Comparison of ENCODE assay signal across 9 cellular contexts in genomic region chr1:154567386-154568164, GRCh38. TPM values are rescaled to one million over a fixed set of nuclear protein-coding genes. Genes with fewer than 3 reads are reported as not detected.
DNase-seq lines count a peak whose midpoint lies in the region; ATAC-seq and TF ChIP-seq lines count a peak whose summit lies in the region.
"Had no signal": no experiment of that assay in that cellular context is flagged by ENCODE, and none has a peak within 500 bp of the region (broad histone marks: within the 10 kb centered on the region; RNA-seq: fewer than 3 reads in every experiment).

Gene CHRNB2 (plus strand): TSS chr1:154567778. CDS start chr1:154568045, 267 bp downstream.

- no peaks in the 10 kb centered on the region for H3K36me3 Mint-ChIP-seq in activated naive CD4-positive, alpha-beta T cell treated with anti-CD3 and anti-CD28 coated beads, Interleukin-2, amount 10 ng/mL, durations not matched to agents 7 days and 5 days
- H3K36me3 Mint-ChIP-seq in progenitor cell of endocrine pancreas (ENCODE audit: insufficient read depth): no peaks in the 10 kb centered on the region

- no peak within 1 kb of the TSS for H3K27ac ChIP-seq in SJCRH30
- no peak within 1 kb of the TSS for H3K27ac ChIP-seq in heart left ventricle
- no peak within 1 kb of the TSS for H3K27ac ChIP-seq in upper lobe of right lung

- no peak within 1 kb of the TSS for H3K4me3 ChIP-seq in LNCaP clone FGC (ENCODE audit: low read depth, low read length)
- no peak within 1 kb of the TSS for H3K4me3 ChIP-seq in SJCRH30
- H3K4me3 ChIP-seq in heart left ventricle: peak within 1 kb of the TSS in 7 of 12 donors; percentile 8 to 30 (median 24)
- no peak within 1 kb of the TSS for H3K4me3 ChIP-seq in upper lobe of right lung

- no peaks in the 10 kb centered on the region for H3K4me1 ChIP-seq in SJCRH30
- H3K4me1 ChIP-seq in heart left ventricle: peaks cover 0 to 13% (median 7%) of the 10 kb centered on the region in 12 donors
- no peaks in the 10 kb centered on the region for H3K4me1 ChIP-seq in upper lobe of right lung

- WGBS in heart left ventricle, 4 donors: 2 to 4% (median 3%) methylated on average over 42 to 53 of the region's 53 CpGs

- H3K27ac Mint-ChIP-seq in activated naive CD4-positive, alpha-beta T cell treated with anti-CD3 and anti-CD28 coated beads, Interleukin-2, amount 10 ng/mL, durations not matched to agents 7 days and 5 days: no peak within 1 kb of the TSS
- no peak within 1 kb of the TSS for H3K27ac Mint-ChIP-seq in progenitor cell of endocrine pancreas

- peaks cover 8% of the 10 kb centered on the region for H3K4me1 Mint-ChIP-seq in activated naive CD4-positive, alpha-beta T cell treated with anti-CD3 and anti-CD28 coated beads, Interleukin-2, amount 10 ng/mL, durations not matched to agents 7 days and 5 days
- H3K4me1 Mint-ChIP-seq in progenitor cell of endocrine pancreas (ENCODE audit: low read depth): peaks cover 5% of the 10 kb centered on the region

- ATAC-seq in heart left ventricle (peak; percentile 68 to 98 (median 94)), upper lobe of right lung (peak; percentile 97), GM21381 (IDR thresholded peaks at IDR 0.05; ENCODE audit: unreplicated experiment) (no peak)

- no peaks in the 10 kb centered on the region for H3K9me3 ChIP-seq in SJCRH30 (replicated peaks)
- no peaks in the 10 kb centered on the region for H3K9me3 ChIP-seq in heart left ventricle
- H3K9me3 ChIP-seq in upper lobe of right lung: no peaks in the 10 kb centered on the region

- DNase-seq in DMS79 treated with DMSO at 0.1 percent for 48 hours (lab: John Stamatoyannopoulos, UW): peak; percentile 88
- DNase-seq in LNCaP clone FGC (ENCODE audit: low read depth): peak; percentile 4
- peak; percentile 22 to 47 for DNase-seq in SJCRH30
- peak; percentile 84 for DNase-seq in activated naive CD4-positive, alpha-beta T cell treated with anti-CD3 and anti-CD28 coated beads, Interleukin-2, amount 10 ng/mL, durations not matched to agents 7 days and 5 days
- peak; percentile 65 to 81 (median 66) for DNase-seq in heart left ventricle
- peak; percentile 87 for DNase-seq in progenitor cell of endocrine pancreas (ENCODE audit: low spot score, unreplicated experiment)
- DNase-seq in upper lobe of right lung: peak; percentile 84

- TF ChIP-seq CTCF in LNCaP clone FGC (IDR thresholded peaks at IDR 0.05; ENCODE audit: control insufficient read depth, extremely low read depth, insufficient read depth): 0 out of 2 replicates have a peak, but pooled peaks have one; percentile 5
- no peak for TF ChIP-seq CTCF in heart left ventricle (IDR thresholded peaks at IDR 0.05)
- no peak for TF ChIP-seq CTCF in progenitor cell of endocrine pancreas (IDR thresholded peaks at IDR 0.05; ENCODE audit: unreplicated experiment)
- TF ChIP-seq CTCF in upper lobe of right lung (IDR thresholded peaks at IDR 0.05): no peak

- no peak for TF ChIP-seq POLR2A in heart left ventricle (IDR thresholded peaks at IDR 0.05)

- intact Hi-C loops in heart left ventricle (cut with DNase I): loop anchor here in 5 of 10 donors (5.0 to 10.0 kb wide), 5 partner anchors 97 to 367 kb away; partner anchors contain the start of gene PMVK (in 1 of the 5)
- intact Hi-C loops in upper lobe of right lung (cut with DNase I): loop anchor here (10.0 kb wide), 1 partner anchor 307 kb away; the partner anchor contains the start of gene KCNN3

- H3K36me3 ChIP-seq in SJCRH30 (no peaks in the 10 kb centered on the region), heart left ventricle (no peaks in the 10 kb centered on the region), upper lobe of right lung (no peaks in the 10 kb centered on the region)

- H3K4me3 Mint-ChIP-seq in activated naive CD4-positive, alpha-beta T cell treated with anti-CD3 and anti-CD28 coated beads, Interleukin-2, amount 10 ng/mL, durations not matched to agents 7 days and 5 days: no peak within 1 kb of the TSS
- peak within 1 kb of the TSS; percentile 73 for H3K4me3 Mint-ChIP-seq in progenitor cell of endocrine pancreas (ENCODE audit: low read depth)

- no peaks in the 10 kb centered on the region for H3K27me3 ChIP-seq in SJCRH30
- peaks cover 0 to 28% (median 0%) of the 10 kb centered on the region in 9 donors for H3K27me3 ChIP-seq in heart left ventricle
- peaks cover 11% of the 10 kb centered on the region for H3K27me3 ChIP-seq in upper lobe of right lung

- CTCF ChIA-PET in activated naive CD4-positive, alpha-beta T cell treated with anti-CD3 and anti-CD28 coated beads, Interleukin-2, amount 10 ng/mL, durations not matched to agents 7 days and 5 days (lab: Charles Lee): interaction anchor here (0.6 to 1.7 kb wide), 2 partner anchors 8 to 17 kb away, joined by 3 to 5 read pairs; no protein-coding TSS in a partner anchor

- no peaks in the 10 kb centered on the region for H3K9me3 Mint-ChIP-seq in activated naive CD4-positive, alpha-beta T cell treated with anti-CD3 and anti-CD28 coated beads, Interleukin-2, amount 10 ng/mL, durations not matched to agents 7 days and 5 days
- H3K9me3 Mint-ChIP-seq in progenitor cell of endocrine pancreas (ENCODE audit: low read depth): no peaks in the 10 kb centered on the region
- H3K9me3 Mint-ChIP-seq: IgD-negative memory B cell had no signal

- peaks cover 65% of the 10 kb centered on the region for H3K27me3 Mint-ChIP-seq in activated naive CD4-positive, alpha-beta T cell treated with anti-CD3 and anti-CD28 coated beads, Interleukin-2, amount 10 ng/mL, durations not matched to agents 7 days and 5 days
- H3K27me3 Mint-ChIP-seq in progenitor cell of endocrine pancreas: peaks cover 39% of the 10 kb centered on the region

RNA-seq across cellular contexts. Expression of gene CHRNB2, which starts in this region (rescaled TPM):
- 0.08 TPM in 2 replicates for total RNA-seq in SJCRH30 (2014; rRNA removed; shearing (Covaris generic))
- total RNA-seq in heart left ventricle (under 1 TPM in 3 of 9 donors, not detected in 6; 0.05 to 0.14 (median 0.06) TPM), progenitor cell of endocrine pancreas (2.7 and 3.2 TPM in 2 replicates), upper lobe of right lung (not detected)
- under 1 TPM in 1 of 2 donors, not detected in 1; 0.03 TPM for polyA plus RNA-seq in heart left ventricle

Comparison
In these comparisons a context has a peak if more than half of its experiments do, and no peak if none do; other contexts are left out.
1. Peak in DNase-seq in SJCRH30; RNA of the gene not detected or under 1 TPM.
2. Peak in DNase-seq, ATAC-seq and H3K4me3 ChIP-seq in heart left ventricle; RNA of the gene not detected or under 1 TPM.
3. Peak in DNase-seq and ATAC-seq in upper lobe of right lung; RNA of the gene not detected or under 1 TPM.
4. DNase-seq: peak in every context shown above with its lines; median percentile 88 in DMS79 treated with DMSO at 0.1 percent for 48 hours; 87 in progenitor cell of endocrine pancreas; 84 in activated naive CD4-positive, alpha-beta T cell treated with anti-CD3 and anti-CD28 coated beads, Interleukin-2, amount 10 ng/mL, durations not matched to agents 7 days and 5 days; 84 in upper lobe of right lung; 66 in heart left ventricle; 34 in SJCRH30; 4 in LNCaP clone FGC.